1 cellular context compared by ENCODE assay signal in genomic region chr3:138694287-138695007, GRCh38.
TF ChIP-seq lines count a peak whose summit lies in the region.

No MANE protein-coding gene starts in this region.

TF ChIP-seq in HEK293, 187 proteins besides CTCF, POLR2A, EP300 and RAD21 (continued from another document and continues in another):
- TF ChIP-seq ZNF518A (tag by site-specific recombination; conservative IDR thresholded peaks at IDR 0.05; ENCODE audit: low read depth) (peak; percentile 46), ZFP37 (tag by site-specific recombination; IDR thresholded peaks at IDR 0.05) (no peak), HIC1 (tag by site-specific recombination; IDR thresholded peaks at IDR 0.05) (peak; percentile 48; the same call in 1 of the 2 replicates), RBAK (tag by site-specific recombination; IDR thresholded peaks at IDR 0.05) (no peak), ZNF23 (tag by site-specific recombination; IDR thresholded peaks at IDR 0.05; ENCODE audit: borderline replicate concordance) (no peak), ZNF549 (tag by site-specific recombination; IDR thresholded peaks at IDR 0.05) (no peak), ZNF350 (tag by site-specific recombination; IDR thresholded peaks at IDR 0.05) (no peak), KLF10 (tag by site-specific recombination; IDR thresholded peaks at IDR 0.05) (peak; percentile 65), ZBTB1 (tag by site-specific recombination; IDR thresholded peaks at IDR 0.05) (no peak), ZNF473 (tag by site-specific recombination; IDR thresholded peaks at IDR 0.05) (no peak), ZBTB44 (tag by site-specific recombination; IDR thresholded peaks at IDR 0.05) (no peak), ZNF221 (tag by site-specific recombination; IDR thresholded peaks at IDR 0.05; ENCODE audit: borderline replicate concordance) (no peak), ZNF514 (tag by site-specific recombination; IDR thresholded peaks at IDR 0.05) (no peak), ZNF362 (tag by site-specific recombination; IDR thresholded peaks at IDR 0.05) (0 out of 2 replicates have a peak, but pooled peaks have one; percentile 41), BCL11A (tag by site-specific recombination; IDR thresholded peaks at IDR 0.05; ENCODE audit: low read depth) (peak; percentile 85), GLI4 (tag by site-specific recombination; IDR thresholded peaks at IDR 0.05) (no peak), SCRT2 (tag by site-specific recombination; IDR thresholded peaks at IDR 0.05) (no peak), ZNF670 (tag by site-specific recombination; IDR thresholded peaks at IDR 0.05; ENCODE audit: low read depth) (no peak), ZNF837 (tag by site-specific recombination; IDR thresholded peaks at IDR 0.05) (no peak), ZNF626 (tag by site-specific recombination; IDR thresholded peaks at IDR 0.05) (no peak), ZNF175 (tag by site-specific recombination; IDR thresholded peaks at IDR 0.05) (no peak), PRDM4 (tag by site-specific recombination; IDR thresholded peaks at IDR 0.05) (peak; percentile 52; the same call in 1 of the 2 replicates), ZNF223 (tag by site-specific recombination; IDR thresholded peaks at IDR 0.05) (no peak), KLF17 (tag by site-specific recombination; IDR thresholded peaks at IDR 0.05) (peak; percentile 81), ZIC2 (tag by site-specific recombination; IDR thresholded peaks at IDR 0.05) (no peak), ZBTB6 (tag by site-specific recombination; IDR thresholded peaks at IDR 0.05) (no peak), ZBTB17 (tag by site-specific recombination; IDR thresholded peaks at IDR 0.05) (no peak), ZNF148 (tag by site-specific recombination; IDR thresholded peaks at IDR 0.05; ENCODE audit: borderline replicate concordance) (no peak), ZNF792 (tag by site-specific recombination; IDR thresholded peaks at IDR 0.05) (no peak), ZNF311 (tag by site-specific recombination; IDR thresholded peaks at IDR 0.05; ENCODE audit: borderline replicate concordance) (no peak), OSR2 (tag by site-specific recombination; IDR thresholded peaks at IDR 0.05) (peak; percentile 36; the same call in 1 of the 2 replicates), ZBTB26 (tag by site-specific recombination; optimal IDR thresholded peaks at IDR 0.05) (peak; percentile 21), AEBP2 (tag by site-specific recombination; IDR thresholded peaks at IDR 0.05; ENCODE audit: borderline replicate concordance) (no peak)
